In the genomic region with DNA sequence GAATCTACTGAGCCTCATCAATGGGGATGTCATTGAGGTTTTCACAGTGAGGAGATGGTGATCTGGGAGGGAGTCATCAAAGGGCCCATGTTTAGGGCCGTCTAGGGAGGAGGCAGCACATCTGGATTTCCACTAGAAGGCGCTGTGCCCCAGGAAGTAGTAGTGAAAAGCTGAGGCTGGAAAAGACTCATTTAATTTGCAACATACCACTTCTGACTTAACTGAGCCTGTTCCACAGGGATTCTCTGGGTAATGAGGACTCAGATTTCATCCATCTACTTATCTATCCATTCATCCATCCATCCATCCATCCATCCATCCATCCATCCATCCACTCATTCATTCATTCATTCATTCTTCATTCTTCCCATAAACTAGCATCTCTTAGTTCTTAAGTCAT, we compare ENCODE assay signal across 8 cellular contexts. TPM values are rescaled to one million over a fixed set of nuclear protein-coding genes. Genes with fewer than 3 reads are reported as not detected.
DNase-seq lines count a peak whose midpoint lies in the region; ATAC-seq and TF ChIP-seq lines count a peak whose summit lies in the region.

No MANE protein-coding gene starts in this region.

- H3K36me3 ChIP-seq in lung (ENCODE audit: control insufficient read depth in 2 of 2, insufficient read depth in 2 of 2, low read length in 2 of 2), result no peaks in the 10 kb centered on the region

- no peaks in the 10 kb centered on the region for H3K9me3 ChIP-seq in lung (ENCODE audit: control insufficient read depth in 2 of 2, insufficient read depth in 1 of 2, low read length in 1 of 2)

- TF ChIP-seq CTCF in AG04449 (IDR thresholded peaks at IDR 0.05; ENCODE audit: insufficient read depth, low read length, missing control alignments), result peak; percentile 82
- peak; percentile 89 for TF ChIP-seq CTCF in GM12874 (IDR thresholded peaks at IDR 0.05; ENCODE audit: insufficient read depth, low read depth, low read length)
- TF ChIP-seq CTCF in cardiac fibroblast (IDR thresholded peaks at IDR 0.05; ENCODE audit: low read depth, low read length), result peak; percentile 89
- TF ChIP-seq CTCF in lung (IDR thresholded peaks at IDR 0.05; ENCODE audit: control extremely low read depth, extremely low read depth), result peak; percentile 45

- ATAC-seq in lung (ENCODE audit: insufficient read depth, low FRiP score), result no peak

- H3K4me3 ChIP-seq in AG04449 (ENCODE audit: low read depth, low read length) (no peak overlapping the region), cardiac fibroblast (replicated peaks in 1 of 2; ENCODE audit: low read depth in 2 of 2, low read length in 2 of 2) (no peak overlapping the region), lung (no peak overlapping the region)

- CTCF ChIA-PET in AG04449 (lab: Yijun Ruan, JAX), result interaction anchor here (0.7 to 8.4 kb wide), 46 partner anchors 9 to 381 kb away, joined by 3 to 107 read pairs (median 4); a partner anchor contains a TSS

- no peak overlapping the region for H3K27ac ChIP-seq in lung (ENCODE audit: low read depth in 1 of 2, low read length in 1 of 2)
- no peak overlapping the region for H3K27ac ChIP-seq in substantia nigra (ENCODE audit: low read depth, low read length, poor library complexity, severe bottlenecking)

- POLR2A ChIA-PET in AG04449 (lab: Yijun Ruan, JAX), result no interaction called here

- no peaks in the 10 kb centered on the region for H3K27me3 ChIP-seq in lung (ENCODE audit: control insufficient read depth, insufficient read depth)

- H3K4me1 ChIP-seq in lung (ENCODE audit: control insufficient read depth in 2 of 2, insufficient read depth in 2 of 2, low read length in 2 of 2), result no peaks in the 10 kb centered on the region

- 0 to 5% methylated on average over 2 of the region's 2 CpGs for WGBS in lung, 2 donors

- no peak for DNase-seq in AG04449 (ENCODE audit: low read depth, low spot score)
- DNase-seq in NCI-H1930 (lab: John Stamatoyannopoulos, UW), result peak; percentile 12 to 46
- peak; percentile 36 for DNase-seq in UCSD-AML1 (lab: John Stamatoyannopoulos, UW; ENCODE audit: unreplicated experiment)
- DNase-seq in cardiac fibroblast (ENCODE audit: low read depth in 2 of 2), result peak; percentile 69 to 76
- peak; percentile 54 for DNase-seq in lung (ENCODE audit: low spot score)
- peak in 34 of 49 donors; percentile 7 to 61 (median 32) for DNase-seq in substantia nigra (lab: John Stamatoyannopoulos, UW)
- DNase-seq in 8988T, result no peak

RNA-seq across cellular contexts. Expression of a gene that starts 17.4 kb away (rescaled TPM):
- 10 to 100 TPM in 1 of 2 donors, 1 to 10 TPM in 1; 4.6 to 15.9 TPM for total RNA-seq in lung
- polyA plus RNA-seq in lung, result 1 to 10 TPM; 1.9 to 3.4 TPM

RNA-seq across cellular contexts. Expression of a gene that starts 46.8 kb away (rescaled TPM):
- total RNA-seq in lung, result 1 to 10 TPM in 1 of 2 donors, under 1 TPM in 1; 0.28 to 1.5 TPM
- under 1 TPM; 0.10 to 0.23 TPM for polyA plus RNA-seq in lung

Comparison
In these comparisons a context has a peak if more than half of its experiments do, and no peak if none do; other contexts are left out.
1. DNase-seq: peak in NCI-H1930 (2 of 2), UCSD-AML1 (single experiment), cardiac fibroblast (2 of 2), lung (single experiment) and substantia nigra (34 of 49); none in AG04449 (single experiment) and 8988T (single experiment).
2. Peak in every context shown above with its lines, with median percentiles within 50 percentile points of each other: CTCF ChIP-seq.